Comparison of ENCODE assay signal across 1 cellular context in genomic region chr2:29293830-29294438, GRCh38.
A peak's percentile ranks its signal among the peaks of the same experiment; 100 is the strongest.
TF ChIP-seq lines count a peak whose summit lies in the region.

No MANE protein-coding gene starts in this region.

TF ChIP-seq in HepG2, 621 proteins besides CTCF, POLR2A, EP300 and RAD21 (continued from another document and continues in another):
- 0 out of 2 replicates have a peak, but pooled peaks have one; percentile 71 for TF ChIP-seq ATF6 (CRISPR knock-in tag; conservative IDR thresholded peaks at IDR 0.05)
- no peak for TF ChIP-seq ZNF790 (CRISPR knock-in tag; IDR thresholded peaks at IDR 0.05; ENCODE audit: borderline replicate concordance)
- TF ChIP-seq, protein P1, sequence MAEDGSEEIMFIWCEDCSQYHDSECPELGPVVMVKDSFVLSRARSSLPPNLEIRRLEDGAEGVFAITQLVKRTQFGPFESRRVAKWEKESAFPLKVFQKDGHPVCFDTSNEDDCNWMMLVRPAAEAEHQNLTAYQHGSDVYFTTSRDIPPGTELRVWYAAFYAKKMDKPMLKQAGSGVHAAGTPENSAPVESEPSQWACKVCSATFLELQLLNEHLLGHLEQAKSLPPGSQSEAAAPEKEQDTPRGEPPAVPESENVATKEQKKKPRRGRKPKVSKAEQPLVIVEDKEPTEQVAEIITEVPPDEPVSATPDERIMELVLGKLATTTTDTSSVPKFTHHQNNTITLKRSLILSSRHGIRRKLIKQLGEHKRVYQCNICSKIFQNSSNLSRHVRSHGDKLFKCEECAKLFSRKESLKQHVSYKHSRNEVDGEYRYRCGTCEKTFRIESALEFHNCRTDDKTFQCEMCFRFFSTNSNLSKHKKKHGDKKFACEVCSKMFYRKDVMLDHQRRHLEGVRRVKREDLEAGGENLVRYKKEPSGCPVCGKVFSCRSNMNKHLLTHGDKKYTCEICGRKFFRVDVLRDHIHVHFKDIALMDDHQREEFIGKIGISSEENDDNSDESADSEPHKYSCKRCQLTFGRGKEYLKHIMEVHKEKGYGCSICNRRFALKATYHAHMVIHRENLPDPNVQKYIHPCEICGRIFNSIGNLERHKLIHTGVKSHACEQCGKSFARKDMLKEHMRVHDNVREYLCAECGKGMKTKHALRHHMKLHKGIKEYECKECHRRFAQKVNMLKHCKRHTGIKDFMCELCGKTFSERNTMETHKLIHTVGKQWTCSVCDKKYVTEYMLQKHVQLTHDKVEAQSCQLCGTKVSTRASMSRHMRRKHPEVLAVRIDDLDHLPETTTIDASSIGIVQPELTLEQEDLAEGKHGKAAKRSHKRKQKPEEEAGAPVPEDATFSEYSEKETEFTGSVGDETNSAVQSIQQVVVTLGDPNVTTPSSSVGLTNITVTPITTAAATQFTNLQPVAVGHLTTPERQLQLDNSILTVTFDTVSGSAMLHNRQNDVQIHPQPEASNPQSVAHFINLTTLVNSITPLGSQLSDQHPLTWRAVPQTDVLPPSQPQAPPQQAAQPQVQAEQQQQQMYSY (CRISPR knock-in tag; IDR thresholded peaks at IDR 0.05): no peak
- peak; percentile 52; the same call in 1 of the 2 replicates for TF ChIP-seq ELF3 (CRISPR knock-in tag; IDR thresholded peaks at IDR 0.05)
- peak; percentile 48 for TF ChIP-seq SALL1 (CRISPR knock-in tag; IDR thresholded peaks at IDR 0.05)
- TF ChIP-seq ZBTB8A (CRISPR knock-in tag; IDR thresholded peaks at IDR 0.05; ENCODE audit: borderline replicate concordance, low read depth): no peak
- TF ChIP-seq ZNF607 (CRISPR knock-in tag; IDR thresholded peaks at IDR 0.05; ENCODE audit: borderline replicate concordance): no peak
- TF ChIP-seq, protein P2, sequence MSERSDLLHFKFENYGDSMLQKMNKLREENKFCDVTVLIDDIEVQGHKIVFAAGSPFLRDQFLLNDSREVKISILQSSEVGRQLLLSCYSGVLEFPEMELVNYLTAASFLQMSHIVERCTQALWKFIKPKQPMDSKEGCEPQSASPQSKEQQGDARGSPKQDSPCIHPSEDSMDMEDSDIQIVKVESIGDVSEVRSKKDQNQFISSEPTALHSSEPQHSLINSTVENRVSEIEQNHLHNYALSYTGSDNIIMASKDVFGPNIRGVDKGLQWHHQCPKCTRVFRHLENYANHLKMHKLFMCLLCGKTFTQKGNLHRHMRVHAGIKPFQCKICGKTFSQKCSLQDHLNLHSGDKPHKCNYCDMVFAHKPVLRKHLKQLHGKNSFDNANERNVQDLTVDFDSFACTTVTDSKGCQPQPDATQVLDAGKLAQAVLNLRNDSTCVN (CRISPR knock-in tag; IDR thresholded peaks at IDR 0.05; ENCODE audit: borderline replicate concordance): peak; percentile 48; the same call in 1 of the 2 replicates
- peak in 1 of 2 experiments; percentile 74; a peak in 2 of 4 replicates for TF ChIP-seq KLF16 (CRISPR knock-in tag; IDR thresholded peaks at IDR 0.05)
- TF ChIP-seq HNF1A (IDR thresholded peaks at IDR 0.05; ENCODE audit: low read depth): no peak
- no peak for TF ChIP-seq HNF1A (CRISPR knock-in tag; IDR thresholded peaks at IDR 0.05; ENCODE audit: borderline replicate concordance)
- TF ChIP-seq SIX4 (CRISPR knock-in tag; IDR thresholded peaks at IDR 0.05): no peak
- TF ChIP-seq SMAD3 (CRISPR knock-in tag; IDR thresholded peaks at IDR 0.05): 0 out of 2 replicates have a peak, but pooled peaks have one; percentile 43
- peak; percentile 65; the same call in 1 of the 2 replicates for TF ChIP-seq TGIF2 (CRISPR knock-in tag; IDR thresholded peaks at IDR 0.05)
- peak; percentile 28; the same call in 1 of the 2 replicates for TF ChIP-seq ZNF574 (CRISPR knock-in tag; IDR thresholded peaks at IDR 0.05)
- TF ChIP-seq, protein P3, sequence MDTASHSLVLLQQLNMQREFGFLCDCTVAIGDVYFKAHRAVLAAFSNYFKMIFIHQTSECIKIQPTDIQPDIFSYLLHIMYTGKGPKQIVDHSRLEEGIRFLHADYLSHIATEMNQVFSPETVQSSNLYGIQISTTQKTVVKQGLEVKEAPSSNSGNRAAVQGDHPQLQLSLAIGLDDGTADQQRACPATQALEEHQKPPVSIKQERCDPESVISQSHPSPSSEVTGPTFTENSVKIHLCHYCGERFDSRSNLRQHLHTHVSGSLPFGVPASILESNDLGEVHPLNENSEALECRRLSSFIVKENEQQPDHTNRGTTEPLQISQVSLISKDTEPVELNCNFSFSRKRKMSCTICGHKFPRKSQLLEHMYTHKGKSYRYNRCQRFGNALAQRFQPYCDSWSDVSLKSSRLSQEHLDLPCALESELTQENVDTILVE (CRISPR knock-in tag; IDR thresholded peaks at IDR 0.05): 0 out of 2 replicates have a peak, but pooled peaks have one; percentile 31
- TF ChIP-seq U2AF2 (IDR thresholded peaks at IDR 0.05; ENCODE audit: low read depth, low read length): no peak
- 0 out of 2 replicates have a peak, but pooled peaks have one; percentile 37 for TF ChIP-seq ZNF816 (CRISPR knock-in tag; IDR thresholded peaks at IDR 0.05; ENCODE audit: borderline replicate concordance)
- no peak for TF ChIP-seq DNMT1 (CRISPR knock-in tag; IDR thresholded peaks at IDR 0.05)
- TF ChIP-seq NKX3-1 (CRISPR knock-in tag; IDR thresholded peaks at IDR 0.05): 0 out of 2 replicates have a peak, but pooled peaks have one; percentile 40
- peak; percentile 41; the same call in 1 of the 2 replicates for TF ChIP-seq ZNF580 (CRISPR knock-in tag; IDR thresholded peaks at IDR 0.05; ENCODE audit: borderline replicate concordance, low read depth)
- TF ChIP-seq, protein P4, sequence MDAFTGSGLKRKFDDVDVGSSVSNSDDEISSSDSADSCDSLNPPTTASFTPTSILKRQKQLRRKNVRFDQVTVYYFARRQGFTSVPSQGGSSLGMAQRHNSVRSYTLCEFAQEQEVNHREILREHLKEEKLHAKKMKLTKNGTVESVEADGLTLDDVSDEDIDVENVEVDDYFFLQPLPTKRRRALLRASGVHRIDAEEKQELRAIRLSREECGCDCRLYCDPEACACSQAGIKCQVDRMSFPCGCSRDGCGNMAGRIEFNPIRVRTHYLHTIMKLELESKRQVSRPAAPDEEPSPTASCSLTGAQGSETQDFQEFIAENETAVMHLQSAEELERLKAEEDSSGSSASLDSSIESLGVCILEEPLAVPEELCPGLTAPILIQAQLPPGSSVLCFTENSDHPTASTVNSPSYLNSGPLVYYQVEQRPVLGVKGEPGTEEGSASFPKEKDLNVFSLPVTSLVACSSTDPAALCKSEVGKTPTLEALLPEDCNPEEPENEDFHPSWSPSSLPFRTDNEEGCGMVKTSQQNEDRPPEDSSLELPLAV (CRISPR knock-in tag; conservative IDR thresholded peaks at IDR 0.05; ENCODE audit: low read depth): no peak
- TF ChIP-seq, protein P5, sequence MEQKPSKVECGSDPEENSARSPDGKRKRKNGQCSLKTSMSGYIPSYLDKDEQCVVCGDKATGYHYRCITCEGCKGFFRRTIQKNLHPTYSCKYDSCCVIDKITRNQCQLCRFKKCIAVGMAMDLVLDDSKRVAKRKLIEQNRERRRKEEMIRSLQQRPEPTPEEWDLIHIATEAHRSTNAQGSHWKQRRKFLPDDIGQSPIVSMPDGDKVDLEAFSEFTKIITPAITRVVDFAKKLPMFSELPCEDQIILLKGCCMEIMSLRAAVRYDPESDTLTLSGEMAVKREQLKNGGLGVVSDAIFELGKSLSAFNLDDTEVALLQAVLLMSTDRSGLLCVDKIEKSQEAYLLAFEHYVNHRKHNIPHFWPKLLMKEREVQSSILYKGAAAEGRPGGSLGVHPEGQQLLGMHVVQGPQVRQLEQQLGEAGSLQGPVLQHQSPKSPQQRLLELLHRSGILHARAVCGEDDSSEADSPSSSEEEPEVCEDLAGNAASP (CRISPR knock-in tag; IDR thresholded peaks at IDR 0.05; ENCODE audit: borderline replicate concordance): peak; percentile 49; the same call in 1 of the 2 replicates
- TF ChIP-seq, protein P6, sequence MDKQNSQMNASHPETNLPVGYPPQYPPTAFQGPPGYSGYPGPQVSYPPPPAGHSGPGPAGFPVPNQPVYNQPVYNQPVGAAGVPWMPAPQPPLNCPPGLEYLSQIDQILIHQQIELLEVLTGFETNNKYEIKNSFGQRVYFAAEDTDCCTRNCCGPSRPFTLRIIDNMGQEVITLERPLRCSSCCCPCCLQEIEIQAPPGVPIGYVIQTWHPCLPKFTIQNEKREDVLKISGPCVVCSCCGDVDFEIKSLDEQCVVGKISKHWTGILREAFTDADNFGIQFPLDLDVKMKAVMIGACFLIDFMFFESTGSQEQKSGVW (CRISPR knock-in tag; IDR thresholded peaks at IDR 0.05; ENCODE audit: borderline replicate concordance): no peak
- TF ChIP-seq KAT2B (IDR thresholded peaks at IDR 0.05; ENCODE audit: borderline replicate concordance, low read depth, low read length): no peak
- TF ChIP-seq EZH2 (conservative IDR thresholded peaks at IDR 0.05; ENCODE audit: low read depth, low read length): no peak
- 0 out of 2 replicates have a peak, but pooled peaks have one; percentile 16 for TF ChIP-seq ZNF7 (CRISPR knock-in tag; IDR thresholded peaks at IDR 0.05)
- TF ChIP-seq HOXA5 (CRISPR knock-in tag; IDR thresholded peaks at IDR 0.05): peak; percentile 49; the same call in 1 of the 2 replicates
- peak; percentile 21; the same call in 1 of the 2 replicates for TF ChIP-seq SOX5 (CRISPR knock-in tag; IDR thresholded peaks at IDR 0.05; ENCODE audit: borderline replicate concordance)
- peak; percentile 65; the same call in 1 of the 2 replicates for TF ChIP-seq ZNF331 (CRISPR knock-in tag; IDR thresholded peaks at IDR 0.05)
- TF ChIP-seq, protein P7, sequence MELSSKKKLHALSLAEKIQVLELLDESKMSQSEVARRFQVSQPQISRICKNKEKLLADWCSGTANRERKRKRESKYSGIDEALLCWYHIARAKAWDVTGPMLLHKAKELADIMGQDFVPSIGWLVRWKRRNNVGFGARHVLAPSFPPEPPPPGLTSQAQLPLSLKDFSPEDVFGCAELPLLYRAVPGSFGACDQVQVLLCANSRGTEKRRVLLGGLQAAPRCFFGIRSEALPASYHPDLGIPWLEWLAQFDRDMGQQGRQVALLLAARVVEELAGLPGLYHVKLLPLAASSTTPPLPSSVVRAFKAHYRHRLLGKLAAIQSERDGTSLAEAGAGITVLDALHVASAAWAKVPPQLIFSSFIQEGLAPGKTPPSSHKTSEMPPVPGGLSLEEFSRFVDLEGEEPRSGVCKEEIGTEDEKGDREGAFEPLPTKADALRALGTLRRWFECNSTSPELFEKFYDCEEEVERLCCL (CRISPR knock-in tag; IDR thresholded peaks at IDR 0.05; ENCODE audit: borderline replicate concordance): no peak
- no peak for TF ChIP-seq XRCC5 (optimal IDR thresholded peaks at IDR 0.05; ENCODE audit: low read length)
- TF ChIP-seq DNMT3B (CRISPR knock-in tag; conservative IDR thresholded peaks at IDR 0.05): 0 out of 2 replicates have a peak, but pooled peaks have one; percentile 59
- no peak for TF ChIP-seq HNF4A (CRISPR knock-in tag; IDR thresholded peaks at IDR 0.05)
- peak; percentile 95 for TF ChIP-seq WIZ (CRISPR knock-in tag; IDR thresholded peaks at IDR 0.05)
- no peak for TF ChIP-seq ZNF547 (CRISPR knock-in tag; IDR thresholded peaks at IDR 0.05)
